In genomic region chr16:18309159-18309558, GRCh38 we compare ENCODE assay signal across 2 cellular contexts. TPM values are rescaled to one million over a fixed set of nuclear protein-coding genes. Genes with fewer than 3 reads are reported as not detected.
"Had no signal": no experiment of that assay in that cellular context is flagged by ENCODE, and none has a peak within 500 bp of the region (broad histone marks: within the 10 kb centered on the region; RNA-seq: fewer than 3 reads in every experiment).

No MANE protein-coding gene starts in this region.

RNA-seq across cellular contexts. Expression of gene NPIPA8, which starts 27.4 kb away (rescaled TPM):
- total RNA-seq: LHCN-M2, NCI-H460 had no signal
